ENCODE assay signal across 17 cellular contexts in genomic region chr9:137167113-137167751, GRCh38. TPM values are rescaled to one million over a fixed set of nuclear protein-coding genes. Genes with fewer than 3 reads are reported as not detected.
DNase-seq lines count a peak whose midpoint lies in the region; ATAC-seq, FAIRE-seq and TF ChIP-seq lines count a peak whose summit lies in the region.
"Had no signal": no experiment of that assay in that cellular context is flagged by ENCODE, and none has a peak within 500 bp of the region (broad histone marks: within the 10 kb centered on the region; RNA-seq: fewer than 3 reads in every experiment).

No MANE protein-coding gene starts in this region.

- H2BK5ac ChIP-seq in mesendoderm (ENCODE audit: low read length), result no peak overlapping the region

- H2BK15ac ChIP-seq in mesendoderm (replicated peaks; ENCODE audit: low read depth), result no peak overlapping the region

- POLR2A ChIA-PET in A549 (lab: Yijun Ruan, JAX), result interaction anchor here (0.6 to 2.0 kb wide), 5 partner anchors 22 to 74 kb away, joined by 3 to 10 read pairs (median 4); partner anchors contain the start of genes SSNA1 and TUBB4B

- H3K4me2 ChIP-seq in A549 (peak overlapping the region; percentile 99), mesendoderm (ENCODE audit: low read length) (no peak overlapping the region)

- H3K23ac ChIP-seq in mesendoderm (ENCODE audit: low read length), result no peak overlapping the region

- FAIRE-seq in A549 (lab: Jason Lieb, UNC), result no peak
- FAIRE-seq: small intestine had no signal

- no peak overlapping the region for H2AK5ac ChIP-seq in mesendoderm (ENCODE audit: low read length)

- no peaks in the 10 kb centered on the region for H3K79me2 ChIP-seq in mesendoderm (ENCODE audit: control insufficient read depth, insufficient read depth, low read length)

- H2BK120ac ChIP-seq in mesendoderm (ENCODE audit: low read depth, low read length), result no peak overlapping the region

- DNase-seq in A549 (ENCODE audit: low read depth in 1 of 2, low spot score in 1 of 2) (no peak), COLO668 (lab: John Stamatoyannopoulos, UW; ENCODE audit: unreplicated experiment) (peak; percentile 39), NCI-H2227 (lab: John Stamatoyannopoulos, UW; ENCODE audit: unreplicated experiment) (peak; percentile 30), colonic mucosa (no peak), NCI-H2107 treated with DMSO at 0.1 percent for 48 hours (lab: John Stamatoyannopoulos, UW; ENCODE audit: unreplicated experiment) (no peak), GM13976 (ENCODE audit: low spot score) (no peak), mesendoderm (no peak)
- DNase-seq: activated CD4-positive, CD25-positive, alpha-beta regulatory T cell treated with anti-CD3 and anti-CD28 coated beads, Interleukin-2, amount 50 U/mL, for 72 hours; activated effector memory CD4-positive, alpha-beta T cell treated with Interleukin-2 at 50 U/mL for 16 hours; BE2C; left ventricle myocardium superior; NCI-H1694 treated with DMSO at 0.1 percent for 48 hours; T-helper 2 cell; thyroid gland had no signal

- no peaks in the 10 kb centered on the region for H3K9me3 ChIP-seq in A549
- H3K9me3 ChIP-seq in colonic mucosa, result no peaks in the 10 kb centered on the region
- H3K9me3 ChIP-seq: BE2C, gastroesophageal sphincter, thyroid gland had no signal

- H3K36me3 ChIP-seq in colonic mucosa (no peaks in the 10 kb centered on the region), mesendoderm (ENCODE audit: control insufficient read depth, insufficient read depth, low read length) (no peaks in the 10 kb centered on the region)
- H3K36me3 ChIP-seq: BE2C, gastroesophageal sphincter, thyroid gland had no signal

- 22% methylated on average over 16 of the region's 48 CpGs for WGBS in A549 (ENCODE audit: missing lambda C conversion rate)
- WGBS in mesendoderm (ENCODE audit: extremely low coverage, insufficient coverage, low lambda C conversion rate), result no CpG with 5 or more reads among the region's 48 CpGs

- no peak for ATAC-seq in A549
- ATAC-seq: gastroesophageal sphincter had no signal

- no peak overlapping the region for H3K4ac ChIP-seq in mesendoderm (ENCODE audit: low read depth, low read length)

- H4K8ac ChIP-seq in mesendoderm (ENCODE audit: low read depth, low read length), result no peak overlapping the region

- TF ChIP-seq CTCF in A549 (IDR thresholded peaks at IDR 0.05) (no peak), colonic mucosa (IDR thresholded peaks at IDR 0.05) (no peak), GM13976 (IDR thresholded peaks at IDR 0.05; ENCODE audit: borderline replicate concordance, control extremely low read depth, extremely low read depth, insufficient read depth, missing control alignments) (no peak)

- H3K4me1 ChIP-seq in A549, result peaks cover 32% of the 10 kb centered on the region
- peaks cover 30% of the 10 kb centered on the region for H3K4me1 ChIP-seq in colonic mucosa
- no peaks in the 10 kb centered on the region for H3K4me1 ChIP-seq in mesendoderm (ENCODE audit: control insufficient read depth, low read depth, low read length)
- H3K4me1 ChIP-seq: BE2C had no signal

- TF ChIP-seq POLR2A in A549 (IDR thresholded peaks at IDR 0.05; ENCODE audit: low read length), result no peak

- TF ChIP-seq EP300 in A549 (IDR thresholded peaks at IDR 0.05), result no peak

- no peak for TF ChIP-seq RAD21 in A549 (conservative IDR thresholded peaks at IDR 0.05 in 1 of 2, IDR thresholded peaks at IDR 0.05 in 1 of 2)

- H3K56ac ChIP-seq in mesendoderm (ENCODE audit: low read length), result no peak overlapping the region

- H4K5ac ChIP-seq in mesendoderm (ENCODE audit: low read length), result no peak overlapping the region

- H3K9ac ChIP-seq in colonic mucosa (ENCODE audit: low read depth in 2 of 2, low read length in 2 of 2) (no peak overlapping the region), mesendoderm (ENCODE audit: low read length) (no peak overlapping the region)

- intact Hi-C loops in colonic mucosa (cut with DNase I), result no loop called here

- no peaks in the 10 kb centered on the region for H3K79me1 ChIP-seq in mesendoderm (ENCODE audit: low read length)

- H3K27ac ChIP-seq in A549, result peak overlapping the region in 1 of 2 experiments; percentile 78; a peak in 4 of 6 replicates
- H3K27ac ChIP-seq in colonic mucosa, result no peak overlapping the region
- H3K27ac ChIP-seq in mesendoderm (ENCODE audit: low read depth, low read length), result no peak overlapping the region
- H3K27ac ChIP-seq: gastroesophageal sphincter, thyroid gland had no signal

- in situ Hi-C loops in GM13976 (cut with MboI; ENCODE audit: low sequenced_read_pairs, unreplicated experiment), result no loop called here

- H3K18ac ChIP-seq in mesendoderm (ENCODE audit: low read length), result no peak overlapping the region

- H3K4me3 ChIP-seq in A549, result peak overlapping the region; percentile 47
- H3K4me3 ChIP-seq in colonic mucosa, result peak overlapping the region; percentile 40
- no peak overlapping the region for H3K4me3 ChIP-seq in mesendoderm (ENCODE audit: low read length)
- H3K4me3 ChIP-seq: thyroid gland had no signal

- CTCF ChIA-PET in A549 (lab: Yijun Ruan, JAX), result interaction anchor here (1.2 to 16.5 kb wide), 7 partner anchors 10 to 69 kb away, joined by 3 to 156 read pairs (median 5); partner anchors contain the start of genes ANAPC2, CYSRT1, RNF224 and SSNA1

- H3K27me3 ChIP-seq in colonic mucosa (peaks cover 75% of the 10 kb centered on the region), mesendoderm (ENCODE audit: insufficient read depth, low read length, poor library complexity) (peaks cover 37% of the 10 kb centered on the region)

TF ChIP-seq in A549, 52 proteins besides CTCF, POLR2A, EP300 and RAD21 (continues in another document):
- TF ChIP-seq EHF (CRISPR knock-in tag; IDR thresholded peaks at IDR 0.05), result no peak
- no peak for TF ChIP-seq NR3C1 (IDR thresholded peaks at IDR 0.05)

RNA-seq across cellular contexts. Expression of gene LRRC26, which starts 2.6 kb away (rescaled TPM):
- 0.08 and 0.09 TPM in 2 replicates for polyA plus RNA-seq in A549 (2011; rRNA removed)
- 1.4 and 2.3 TPM in 2 replicates for polyA plus RNA-seq in A549 (2012; cell fraction: cytosol; rRNA removed)
- polyA plus RNA-seq in A549 (2012; cell fraction: nucleus; rRNA removed), result 0.81 and 2.7 TPM in 2 replicates
- 0.80 to 1.2 TPM (median 1.0 TPM) in 3 replicates for polyA plus RNA-seq in A549 (2017; fragmentation: RNase III; extraction: RNeasy Plus Mini Kit Qiagen cat#74134 plus additional on column Dnase treatment)
- polyA minus RNA-seq in A549 (2011; rRNA and poly(A)+ RNA removed), result not detected in 2 replicates
- 10 to 100 TPM; 64.6 to 95.8 TPM for total RNA-seq in colonic mucosa
- polyA plus RNA-seq in mesendoderm (2013, experiment 1 of 2), result 0.08 TPM
- 0.07 TPM for polyA plus RNA-seq in mesendoderm (2013, experiment 2 of 2)
- total RNA-seq: epithelial cell of proximal tubule, left ventricle myocardium superior, thyroid gland had no signal

RNA-seq across cellular contexts. Expression of gene TMEM210, which starts 4.6 kb away (rescaled TPM):
- polyA plus RNA-seq in A549 (2011; rRNA removed) (not detected in 2 replicates), A549 (2017; fragmentation: RNase III; extraction: RNeasy Plus Mini Kit Qiagen cat#74134 plus additional on column Dnase treatment) (not detected in 3 replicates)
- not detected in 2 replicates for polyA plus RNA-seq in A549 (2012; cell fraction: cytosol; rRNA removed)
- polyA plus RNA-seq in A549 (2012; cell fraction: nucleus; rRNA removed), result 0.24 TPM in 1 of 2 replicates, not detected in the other
- polyA minus RNA-seq in A549 (2011; rRNA and poly(A)+ RNA removed), result not detected in 2 replicates
- under 1 TPM in 1 of 2 donors, not detected in 1; 0.67 TPM for total RNA-seq in colonic mucosa
- polyA plus RNA-seq in mesendoderm (2013, experiment 1 of 2), result not detected
- polyA plus RNA-seq in mesendoderm (2013, experiment 2 of 2), result not detected
- total RNA-seq: epithelial cell of proximal tubule, gastroesophageal sphincter, left ventricle myocardium superior, thyroid gland had no signal
- polyA plus RNA-seq: small intestine had no signal

RNA-seq across cellular contexts. Expression of gene ANAPC2, which starts 21.1 kb away (rescaled TPM):
- 17.5 and 22.3 TPM in 2 replicates for polyA plus RNA-seq in A549 (2011; rRNA removed)
- polyA plus RNA-seq in A549 (2012; cell fraction: cytosol; rRNA removed), result 37.1 and 48.9 TPM in 2 replicates
- polyA plus RNA-seq in A549 (2012; cell fraction: nucleus; rRNA removed), result 202 and 265 TPM in 2 replicates
- 35.4 to 40.7 TPM (median 39.9 TPM) in 3 replicates for polyA plus RNA-seq in A549 (2017; fragmentation: RNase III; extraction: RNeasy Plus Mini Kit Qiagen cat#74134 plus additional on column Dnase treatment)
- 18.9 and 25.5 TPM in 2 replicates for polyA minus RNA-seq in A549 (2011; rRNA and poly(A)+ RNA removed)
- total RNA-seq in colonic mucosa, result 10 to 100 TPM; 33.8 to 67.8 TPM
- 14.5 TPM for polyA plus RNA-seq in mesendoderm (2013, experiment 1 of 2)
- polyA plus RNA-seq in mesendoderm (2013, experiment 2 of 2), result 14.9 TPM

RNA-seq across cellular contexts. Expression of gene SSNA1, which starts 21.2 kb away (rescaled TPM):
- 52.6 and 54.1 TPM in 2 replicates for polyA plus RNA-seq in A549 (2011; rRNA removed)
- 201 and 204 TPM in 2 replicates for polyA plus RNA-seq in A549 (2012; cell fraction: cytosol; rRNA removed)
- polyA plus RNA-seq in A549 (2012; cell fraction: nucleus; rRNA removed), result 122 and 139 TPM in 2 replicates
- polyA plus RNA-seq in A549 (2017; fragmentation: RNase III; extraction: RNeasy Plus Mini Kit Qiagen cat#74134 plus additional on column Dnase treatment), result 89.2 to 102 TPM (median 102 TPM) in 3 replicates
- polyA minus RNA-seq in A549 (2011; rRNA and poly(A)+ RNA removed), result 10.9 and 21.7 TPM in 2 replicates
- total RNA-seq in colonic mucosa, result 100 to 1,000 TPM in 1 of 2 donors, 10 to 100 TPM in 1; 60.0 to 100 TPM
- polyA plus RNA-seq in mesendoderm (2013, experiment 1 of 2), result 92.9 TPM
- 91.6 TPM for polyA plus RNA-seq in mesendoderm (2013, experiment 2 of 2)

RNA-seq across cellular contexts. Expression of gene GRIN1, which starts 28.3 kb away (rescaled TPM):
- 0.11 and 0.13 TPM in 2 replicates for polyA plus RNA-seq in A549 (2011; rRNA removed)
- polyA plus RNA-seq in A549 (2012; cell fraction: cytosol; rRNA removed), result 0.30 and 0.57 TPM in 2 replicates
- 0.38 and 0.78 TPM in 2 replicates for polyA plus RNA-seq in A549 (2012; cell fraction: nucleus; rRNA removed)
- 0.30 to 0.51 TPM (median 0.45 TPM) in 3 replicates for polyA plus RNA-seq in A549 (2017; fragmentation: RNase III; extraction: RNeasy Plus Mini Kit Qiagen cat#74134 plus additional on column Dnase treatment)
- polyA minus RNA-seq in A549 (2011; rRNA and poly(A)+ RNA removed), result 0.17 and 0.88 TPM in 2 replicates
- total RNA-seq in colonic mucosa, result under 1 TPM; 0.47 to 0.93 TPM
- polyA plus RNA-seq in mesendoderm (2013, experiment 1 of 2), result 0.14 TPM
- polyA plus RNA-seq in mesendoderm (2013, experiment 2 of 2), result 0.08 TPM
- total RNA-seq: epithelial cell of proximal tubule, left ventricle myocardium superior, thyroid gland had no signal

Comparison
In these comparisons a context has a peak if more than half of its experiments do, and no peak if none do; other contexts are left out.
1. DNase-seq: peak in COLO668 (single experiment) and NCI-H2227 (single experiment); none in A549 (0 of 2), colonic mucosa (single experiment), NCI-H2107 treated with DMSO at 0.1 percent for 48 hours (single experiment), GM13976 (single experiment) and mesendoderm (single experiment).